ENCODE assay signal across 30 cellular contexts in genomic region chr17:71229036-71229435, GRCh38.
"Had no signal": no experiment of that assay in that cellular context is flagged by ENCODE, and none has a peak within 500 bp of the region (broad histone marks: within the 10 kb centered on the region; RNA-seq: fewer than 3 reads in every experiment).

No MANE protein-coding gene starts in this region.

- DNase-seq: activated CD4-positive, alpha-beta T cell treated with anti-CD3 and anti-CD28 coated beads for 48 hours; activated CD4-positive, alpha-beta T cell treated with anti-CD3 and anti-CD28 coated beads, Interleukin-2, amount 50 U/mL, for 48 hours; activated CD8-positive, alpha-beta memory T cell treated with anti-CD3 and anti-CD28 coated beads for 24 hours; activated effector memory CD4-positive, alpha-beta T cell treated with anti-CD3 and anti-CD28 coated beads, Interleukin-2, amount 50 U/mL, for 16 hours; activated naive CD4-positive, alpha-beta T cell treated with anti-CD3 and anti-CD28 coated beads for 36 hours; activated naive CD8-positive, alpha-beta T cell treated with anti-CD3 and anti-CD28 coated beads, Interleukin-2, amount 10 ng/mL, durations not matched to agents 7 days and 5 days; activated T-cell treated with anti-CD3 and anti-CD28 coated beads, Interleukin-2, amount 50 U/mL, for 1 hour; dermis blood vessel endothelial cell; effector CD4-positive, alpha-beta T cell; gastrocnemius medialis; hypothalamus; naive B cell; nephron progenitor cell; right lobe of liver; stimulated activated CD4-positive, alpha-beta T cell treated with anti-CD3 and anti-CD28 coated beads, Interleukin-4, amount 100 ng/mL, for 24 hours; T-helper 9 cell; trophoblast cell; uterus; WERI-Rb-1 had no signal

- H3K4me3 ChIP-seq: esophagus muscularis mucosa, gastrocnemius medialis, right lobe of liver, skin epidermis, thoracic aorta, uterus had no signal

- H3K9me3 Mint-ChIP-seq: mesothelial cell of epicardium, nephron progenitor cell had no signal

- H3K27ac ChIP-seq: esophagus muscularis mucosa, gastrocnemius medialis, neutrophil, right lobe of liver, skin epidermis, thoracic aorta, uterus, WERI-Rb-1 had no signal

- H3K4me3 Mint-ChIP-seq: activated naive CD4-positive, alpha-beta T cell treated with anti-CD3 and anti-CD28 coated beads for 36 hours; activated naive CD8-positive, alpha-beta T cell treated with anti-CD3 and anti-CD28 coated beads, Interleukin-2, amount 10 ng/mL, durations not matched to agents 7 days and 5 days; activated T-helper 1 cell treated with anti-CD3 and anti-CD28 coated beads, Interleukin-12 subunit alpha, Interleukin-12 subunit beta, Interleukin-2, Interleukin-4 antibody, amounts not matched to agents 30 ng/mL and 10 ng/mL and 1 ng/mL, durations not matched to agents 14 hours and 24 hours and 36 hours; central memory CD8-positive, alpha-beta T cell; mesothelial cell of epicardium; naive B cell; nephron progenitor cell; stimulated activated effector memory CD8-positive, alpha-beta T cell treated with anti-CD3 and anti-CD28 coated beads, Interleukin-12 subunit alpha, Interleukin-12 subunit beta, amount 100 ng/mL, for 72 hours; stimulated activated naive CD8-positive, alpha-beta T cell treated with anti-CD3 and anti-CD28 coated beads, Interleukin-15, Interleukin-2, amounts not matched to agents 100 ng/mL and 50 ng/mL, for 24 hours; T-helper 1 cell treated with Interleukin-12 subunit alpha and Interleukin-12 subunit beta and Interleukin-4 antibody, amounts not matched to agents 30 μg/mL and 1 μg/mL, for 36 hours had no signal

- H3K36me3 ChIP-seq: esophagus muscularis mucosa, gastrocnemius medialis, neutrophil, right lobe of liver, thoracic aorta, uterus, WERI-Rb-1 had no signal

- ATAC-seq: activated CD4-positive, CD25-positive, alpha-beta regulatory T cell treated with anti-CD3 and anti-CD28 coated beads, Interleukin-2, amount 50 U/mL, for 24 hours; gastrocnemius medialis; right lobe of liver; stimulated activated effector memory CD8-positive, alpha-beta T cell treated with anti-CD3 and anti-CD28 coated beads, Interleukin-12 subunit alpha, Interleukin-12 subunit beta, amount 100 ng/mL, for 72 hours had no signal

- H3K4me1 Mint-ChIP-seq: activated naive CD8-positive, alpha-beta T cell treated with anti-CD3 and anti-CD28 coated beads, Interleukin-2, amount 10 ng/mL, durations not matched to agents 7 days and 5 days; central memory CD8-positive, alpha-beta T cell; naive B cell; stimulated activated effector memory CD8-positive, alpha-beta T cell treated with anti-CD3 and anti-CD28 coated beads, Interleukin-12 subunit alpha, Interleukin-12 subunit beta, amount 100 ng/mL, for 72 hours had no signal

- H3K36me3 Mint-ChIP-seq: activated naive CD8-positive, alpha-beta T cell treated with anti-CD3 and anti-CD28 coated beads, Interleukin-2, amount 10 ng/mL, durations not matched to agents 7 days and 5 days; mesothelial cell of epicardium; naive B cell; stimulated activated effector memory CD8-positive, alpha-beta T cell treated with anti-CD3 and anti-CD28 coated beads, Interleukin-12 subunit alpha, Interleukin-12 subunit beta, amount 100 ng/mL, for 72 hours had no signal

- H3K27me3 Mint-ChIP-seq: activated naive CD8-positive, alpha-beta T cell treated with anti-CD3 and anti-CD28 coated beads, Interleukin-2, amount 10 ng/mL, durations not matched to agents 7 days and 5 days; central memory CD8-positive, alpha-beta T cell; naive B cell; stimulated activated naive CD8-positive, alpha-beta T cell treated with anti-CD3 and anti-CD28 coated beads, Interleukin-15, Interleukin-2, amounts not matched to agents 100 ng/mL and 50 ng/mL, for 24 hours had no signal

- H3K4me1 ChIP-seq: esophagus muscularis mucosa, gastrocnemius medialis, right lobe of liver, uterus had no signal

- H3K9me3 ChIP-seq: esophagus muscularis mucosa, gastrocnemius medialis, neutrophil, right lobe of liver, thoracic aorta, uterus had no signal

- H3K27ac Mint-ChIP-seq: activated naive CD4-positive, alpha-beta T cell treated with anti-CD3 and anti-CD28 coated beads for 36 hours; activated naive CD8-positive, alpha-beta T cell treated with anti-CD3 and anti-CD28 coated beads, Interleukin-2, amount 10 ng/mL, durations not matched to agents 7 days and 5 days; activated T-helper 1 cell treated with anti-CD3 and anti-CD28 coated beads, Interleukin-12 subunit alpha, Interleukin-12 subunit beta, Interleukin-2, Interleukin-4 antibody, amounts not matched to agents 30 ng/mL and 10 ng/mL and 1 ng/mL, durations not matched to agents 14 hours and 24 hours and 36 hours; mesothelial cell of epicardium; naive B cell; nephron progenitor cell; stimulated activated effector memory CD8-positive, alpha-beta T cell treated with anti-CD3 and anti-CD28 coated beads, Interleukin-12 subunit alpha, Interleukin-12 subunit beta, amount 100 ng/mL, for 72 hours; stimulated activated naive CD8-positive, alpha-beta T cell treated with anti-CD3 and anti-CD28 coated beads, Interleukin-15, Interleukin-2, amounts not matched to agents 100 ng/mL and 50 ng/mL, for 24 hours; T-helper 1 cell treated with Interleukin-12 subunit alpha and Interleukin-12 subunit beta and Interleukin-4 antibody, amounts not matched to agents 30 μg/mL and 1 μg/mL, for 36 hours had no signal

- H3K27me3 ChIP-seq: esophagus muscularis mucosa, gastrocnemius medialis, neutrophil, right lobe of liver, uterus had no signal
